Comparison of ENCODE assay signal across 20 cellular contexts in genomic region chr13:113337556-113337955, GRCh38. TPM values are rescaled to one million over a fixed set of nuclear protein-coding genes. Genes with fewer than 3 reads are reported as not detected.
DNase-seq lines count a peak whose midpoint lies in the region; ATAC-seq and TF ChIP-seq lines count a peak whose summit lies in the region.
"Had no signal": no experiment of that assay in that cellular context is flagged by ENCODE, and none has a peak within 500 bp of the region (broad histone marks: within the 10 kb centered on the region; RNA-seq: fewer than 3 reads in every experiment).

No MANE protein-coding gene starts in this region.

- no peaks in the 10 kb centered on the region for H3K4me1 ChIP-seq in lower lobe of right lung
- H3K4me1 ChIP-seq in mammary epithelial cell (ENCODE audit: insufficient read depth, low read length) = no peaks in the 10 kb centered on the region
- H3K4me1 ChIP-seq in A673 (ENCODE audit: insufficient read depth, low read length, poor library complexity, severe bottlenecking) = no peaks in the 10 kb centered on the region

- no TSS peak for BruUV-seq in mammary epithelial cell (replicated peaks; lab: Mats Ljungman, UMichigan)
- BruUV-seq in A673 (replicated peaks; lab: Mats Ljungman, UMichigan) = no TSS peak

- intact Hi-C loops in lower lobe of right lung (cut with DNase I) = no loop called here
- intact Hi-C loops in mammary epithelial cell (cut with micrococcal nuclease) = no loop called here
- intact Hi-C loops in A673 (cut with micrococcal nuclease; ENCODE audit: unreplicated experiment) = no loop called here

- H3K27me3 ChIP-seq in lower lobe of right lung (ENCODE audit: low read depth) (no peaks in the 10 kb centered on the region), mammary epithelial cell (ENCODE audit: insufficient read depth, low read length) (no peaks in the 10 kb centered on the region), A673 (replicated peaks; ENCODE audit: insufficient read depth, low read depth, low read length, poor library complexity) (no peaks in the 10 kb centered on the region)

- no peak overlapping the region for H3K9ac ChIP-seq in mammary epithelial cell (ENCODE audit: insufficient read depth, low read length)
- H3K9ac ChIP-seq: SK-N-SH had no signal

- no peak overlapping the region for H3K4me2 ChIP-seq in mammary epithelial cell (ENCODE audit: insufficient read depth, low read depth, low read length)
- H3K4me2 ChIP-seq: SK-N-SH had no signal

- H3K4me1 Mint-ChIP-seq in stimulated activated naive B cell treated with anti-CD40 and anti-IgM and Interleukin-4, amounts not matched to agents 10 μg/mL and 1 μg/mL and 100 μg/mL, for 72 hours = no peaks in the 10 kb centered on the region

- no peaks in the 10 kb centered on the region for H3K79me2 ChIP-seq in mammary epithelial cell (ENCODE audit: insufficient read depth, low read length)

- CTCF ChIA-PET in mammary epithelial cell (lab: Charles Lee; ENCODE audit: low non-redundant PET) (no interaction called here), A673 (lab: Charles Lee) (no interaction called here)

- H3K9me3 Mint-ChIP-seq in stimulated activated naive B cell treated with anti-CD40 and anti-IgM and Interleukin-4, amounts not matched to agents 10 μg/mL and 1 μg/mL and 100 μg/mL, for 72 hours = no peaks in the 10 kb centered on the region

- no peaks in the 10 kb centered on the region for H3K9me3 ChIP-seq in lower lobe of right lung
- H3K9me3 ChIP-seq in mammary epithelial cell (replicated peaks; ENCODE audit: insufficient read depth, low read length) = no peaks in the 10 kb centered on the region
- H3K9me3 ChIP-seq in A673 (ENCODE audit: low read depth, low read length, poor library complexity, severe bottlenecking) = no peaks in the 10 kb centered on the region
- H3K9me3 ChIP-seq: SK-N-SH had no signal

- H3K27ac Mint-ChIP-seq in stimulated activated naive B cell treated with anti-CD40 and anti-IgM and Interleukin-4, amounts not matched to agents 10 μg/mL and 1 μg/mL and 100 μg/mL, for 72 hours = no peak overlapping the region

- in situ Hi-C loops in mammary epithelial cell (cut with MboI; ENCODE audit: low sequenced_read_pairs in 2 of 2) = no loop called here

- 100% methylated on average over 4 of the region's 17 CpGs for WGBS in mammary epithelial cell (ENCODE audit: low coverage, missing lambda C conversion rate)

- no peak overlapping the region for H3K4me3 ChIP-seq in lower lobe of right lung
- H3K4me3 ChIP-seq in mammary epithelial cell (replicated peaks in 1 of 3; ENCODE audit: insufficient read depth in 1 of 3, low read depth in 2 of 3, low read length in 3 of 3) = no peak overlapping the region
- no peak overlapping the region for H3K4me3 ChIP-seq in A673 (ENCODE audit: low read depth, low read length, poor library complexity, severe bottlenecking)

- ATAC-seq in lower lobe of right lung = no peak
- ATAC-seq in stimulated activated naive B cell treated with anti-CD40 and anti-IgM and Interleukin-4, amounts not matched to agents 10 μg/mL and 1 μg/mL and 100 μg/mL, for 72 hours (replicated peaks) = no peak
- ATAC-seq: Panc1, Right ventricle myocardium inferior had no signal

- POLR2A ChIA-PET in A673 (lab: Charles Lee; ENCODE audit: low non-redundant PET) = no interaction called here

- TF ChIP-seq CTCF in lower lobe of right lung (IDR thresholded peaks at IDR 0.05) = no peak
- no peak for TF ChIP-seq CTCF in mammary epithelial cell (conservative IDR thresholded peaks at IDR 0.05 in 1 of 2, IDR thresholded peaks at IDR 0.05 in 1 of 2; ENCODE audit: extremely low read depth in 1 of 2, insufficient read depth in 1 of 2, low read depth in 1 of 2, low read length in 2 of 2)
- no peak for TF ChIP-seq CTCF in A673 (conservative IDR thresholded peaks at IDR 0.05; ENCODE audit: low read depth, low read length)

- H4K20me1 ChIP-seq in mammary epithelial cell (ENCODE audit: insufficient read depth, low read length) = no peaks in the 10 kb centered on the region

- dilution Hi-C loops in mammary epithelial cell (cut with HindIII; ENCODE audit: low sequenced_read_pairs) = no loop called here

- H3K27ac ChIP-seq in lower lobe of right lung = no peak overlapping the region
- H3K27ac ChIP-seq in mammary epithelial cell (ENCODE audit: insufficient read depth, low read depth, low read length) = no peak overlapping the region
- no peak overlapping the region for H3K27ac ChIP-seq in A673 (ENCODE audit: low read depth, low read length, poor library complexity, severe bottlenecking)

- H2AFZ ChIP-seq in mammary epithelial cell (ENCODE audit: low read depth, low read length) = no peak overlapping the region

- H3K36me3 ChIP-seq in lower lobe of right lung = no peaks in the 10 kb centered on the region
- no peaks in the 10 kb centered on the region for H3K36me3 ChIP-seq in mammary epithelial cell (ENCODE audit: insufficient read depth, low read length)
- H3K36me3 ChIP-seq in A673 (ENCODE audit: insufficient read depth, low read length, poor library complexity, severe bottlenecking) = no peaks in the 10 kb centered on the region

- TF ChIP-seq EP300 in Ishikawa (IDR thresholded peaks at IDR 0.05; ENCODE audit: borderline replicate concordance) = no peak

- DNase-seq in ELF-1 (ENCODE audit: low read depth, low spot score) = peak; percentile 54
- peak; percentile 35 for DNase-seq in iPS DF 19.7 (ENCODE audit: low read depth, low spot score)
- peak; percentile 24 for DNase-seq in lower lobe of right lung
- DNase-seq in kidney tubule cell (ENCODE audit: low spot score) = no peak
- DNase-seq in mammary epithelial cell = no peak
- DNase-seq in stimulated activated naive B cell treated with anti-CD40 and anti-IgM and Interleukin-4, amounts not matched to agents 10 μg/mL and 1 μg/mL and 100 μg/mL, for 72 hours = no peak
- DNase-seq in A673 (ENCODE audit: low spot score) = no peak
- DNase-seq: C1 segment of cervical spinal cord, DND-41, GDM1, GOT3, KG1, NCI-H1048, NCI-H1436 treated with DMSO at 0.1 percent for 48 hours, NCI-H2081 treated with DMSO at 0.1 percent for 48 hours, NCI-H524, SK-N-SH had no signal

- no peaks in the 10 kb centered on the region for H3K36me3 Mint-ChIP-seq in stimulated activated naive B cell treated with anti-CD40 and anti-IgM and Interleukin-4, amounts not matched to agents 10 μg/mL and 1 μg/mL and 100 μg/mL, for 72 hours

- no peak overlapping the region for H3K4me3 Mint-ChIP-seq in stimulated activated naive B cell treated with anti-CD40 and anti-IgM and Interleukin-4, amounts not matched to agents 10 μg/mL and 1 μg/mL and 100 μg/mL, for 72 hours

- 0 out of 2 replicates have a peak, but pooled peaks have one; percentile 5 for TF ChIP-seq RAD21 in Ishikawa (IDR thresholded peaks at IDR 0.05; ENCODE audit: low read depth)

- peaks cover 4 to 8% of the 10 kb centered on the region in 2 donors for H3K27me3 Mint-ChIP-seq in stimulated activated naive B cell treated with anti-CD40 and anti-IgM and Interleukin-4, amounts not matched to agents 10 μg/mL and 1 μg/mL and 100 μg/mL, for 72 hours

TF ChIP-seq in Ishikawa, 13 proteins besides CTCF, POLR2A, EP300 and RAD21:
- TF ChIP-seq TCF12 (IDR thresholded peaks at IDR 0.05; ENCODE audit: low read depth) = 0 out of 2 replicates have a peak, but pooled peaks have one; percentile 27
- TF ChIP-seq CEBPB (IDR thresholded peaks at IDR 0.05) = no peak
- peak; percentile 85 for TF ChIP-seq USF1 (IDR thresholded peaks at IDR 0.05)
- peak; percentile 51; the same call in 1 of the 2 replicates for TF ChIP-seq MAX (IDR thresholded peaks at IDR 0.05)
TF ChIP-seq in Ishikawa: peak in this region for 3.

RNA-seq across cellular contexts. Expression of gene GRTP1, which starts 26.4 kb away (rescaled TPM):
- total RNA-seq in lower lobe of right lung = 4.2 TPM
- total RNA-seq in mammary epithelial cell = 1 to 10 TPM; 1.5 to 3.8 TPM
- polyA plus RNA-seq in mammary epithelial cell = 3.1 TPM
- not detected for polyA minus RNA-seq in mammary epithelial cell
- 5.3 and 9.6 TPM in 2 replicates for total RNA-seq in A673 (2021)

RNA-seq across cellular contexts. Expression of gene LAMP1, which starts 40.5 kb away (rescaled TPM):
- total RNA-seq in lower lobe of right lung (353 TPM), mammary epithelial cell (100 to 1,000 TPM; 242 to 252 TPM), A673 (2021) (117 and 129 TPM in 2 replicates)
- polyA plus RNA-seq in mammary epithelial cell = 162 TPM
- 88.4 TPM for polyA minus RNA-seq in mammary epithelial cell

Comparison
In these comparisons a context has a peak if more than half of its experiments do, and no peak if none do; other contexts are left out.
1. DNase-seq: peak in ELF-1 (single experiment), iPS DF 19.7 (single experiment) and lower lobe of right lung (single experiment); none in kidney tubule cell (single experiment), mammary epithelial cell (single experiment), stimulated activated naive B cell treated with anti-CD40 and anti-IgM and Interleukin-4, amounts not matched to agents 10 μg/mL and 1 μg/mL and 100 μg/mL, for 72 hours (single experiment) and A673 (single experiment).